ENCODE assay signal across 1 cellular context in genomic region chr16:47142469-47143328, GRCh38.
A peak's percentile ranks its signal among the peaks of the same experiment; 100 is the strongest.
TF ChIP-seq lines count a peak whose summit lies in the region.

No MANE protein-coding gene starts in this region.

TF ChIP-seq in K562, 482 proteins besides CTCF, POLR2A, EP300 and RAD21 (continued from another document):
- TF ChIP-seq, protein P1, sequence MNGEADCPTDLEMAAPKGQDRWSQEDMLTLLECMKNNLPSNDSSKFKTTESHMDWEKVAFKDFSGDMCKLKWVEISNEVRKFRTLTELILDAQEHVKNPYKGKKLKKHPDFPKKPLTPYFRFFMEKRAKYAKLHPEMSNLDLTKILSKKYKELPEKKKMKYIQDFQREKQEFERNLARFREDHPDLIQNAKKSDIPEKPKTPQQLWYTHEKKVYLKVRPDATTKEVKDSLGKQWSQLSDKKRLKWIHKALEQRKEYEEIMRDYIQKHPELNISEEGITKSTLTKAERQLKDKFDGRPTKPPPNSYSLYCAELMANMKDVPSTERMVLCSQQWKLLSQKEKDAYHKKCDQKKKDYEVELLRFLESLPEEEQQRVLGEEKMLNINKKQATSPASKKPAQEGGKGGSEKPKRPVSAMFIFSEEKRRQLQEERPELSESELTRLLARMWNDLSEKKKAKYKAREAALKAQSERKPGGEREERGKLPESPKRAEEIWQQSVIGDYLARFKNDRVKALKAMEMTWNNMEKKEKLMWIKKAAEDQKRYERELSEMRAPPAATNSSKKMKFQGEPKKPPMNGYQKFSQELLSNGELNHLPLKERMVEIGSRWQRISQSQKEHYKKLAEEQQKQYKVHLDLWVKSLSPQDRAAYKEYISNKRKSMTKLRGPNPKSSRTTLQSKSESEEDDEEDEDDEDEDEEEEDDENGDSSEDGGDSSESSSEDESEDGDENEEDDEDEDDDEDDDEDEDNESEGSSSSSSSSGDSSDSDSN (IDR thresholded peaks at IDR 0.05; ENCODE audit: borderline replicate concordance in 1 of 2, low read depth in 2 of 2, low read length in 2 of 2), result peak; percentile 64 to 66; a peak in 2 of 4 replicates
